Comparison of ENCODE assay signal across 8 cellular contexts in genomic region chr5:146446861-146447733, GRCh38. TPM values are rescaled to one million over a fixed set of nuclear protein-coding genes. Genes with fewer than 3 reads are reported as not detected.
DNase-seq lines count a peak whose midpoint lies in the region; ATAC-seq and TF ChIP-seq lines count a peak whose summit lies in the region.

Gene TCERG1 (plus strand): TSS chr5:146447333. CDS start chr5:146447350, 17 bp downstream.

- WGBS in adrenal gland, 4 donors = 0 to 1% (median 1%) methylated on average over 9 to 68 of the region's 68 CpGs
- WGBS in heart right ventricle, 2 donors = 0 to 1% methylated on average over 61 to 68 of the region's 68 CpGs

- CTCF ChIA-PET in T-cell (lab: Charles Lee) = interaction anchor here (0.6 to 1.3 kb wide), 8 partner anchors 8 to 1336 kb away, joined by 3 to 8 read pairs (median 3); partner anchors contain the start of gene JAKMIP2 (in 1 of the 2)

- DNase-seq in NCI-H1436 (lab: John Stamatoyannopoulos, UW) = peak; percentile 99
- peak; percentile 92 to 98 (median 97) for DNase-seq in T-cell
- DNase-seq in adrenal gland = peak; percentile 99 to 100 (median 100)
- peak; percentile 99 to 100 for DNase-seq in heart right ventricle
- peak; percentile 100 for DNase-seq in posterior vena cava (ENCODE audit: low spot score)
- peak; percentile 99 for DNase-seq in ureter (ENCODE audit: low spot score)

- ATAC-seq in HG02798 (IDR thresholded peaks at IDR 0.05; ENCODE audit: poor library complexity, unreplicated experiment) (peak; percentile 97), T-cell (replicated peaks in 1 of 4) (peak; percentile 92 to 96 (median 94)), heart right ventricle (peak; percentile 95 to 99 (median 98))

- H3K4me1 Mint-ChIP-seq in T-cell = peaks cover 41 to 45% (median 44%) of the 10 kb centered on the region in 3 donors

- no peaks in the 10 kb centered on the region for H3K9me3 ChIP-seq in adrenal gland (replicated peaks in 1 of 3)
- H3K9me3 ChIP-seq in heart right ventricle = no peaks in the 10 kb centered on the region

- H3K4me3 Mint-ChIP-seq in T-cell = peak within 1 kb of the TSS; percentile 96 to 100 (median 99)

- H3K27ac Mint-ChIP-seq in T-cell = peak within 1 kb of the TSS; percentile 97 to 99

- POLR2A ChIA-PET in T-cell (lab: Charles Lee) = no interaction called here

- H3K4me1 ChIP-seq in adrenal gland (replicated peaks in 1 of 2) (peaks cover 17 to 32% of the 10 kb centered on the region in 2 donors), heart right ventricle (peaks cover 4 to 44% (median 29%) of the 10 kb centered on the region in 9 donors)

- no peaks in the 10 kb centered on the region for H3K36me3 Mint-ChIP-seq in T-cell

- H3K27me3 Mint-ChIP-seq in T-cell = no peaks in the 10 kb centered on the region

- TF ChIP-seq CTCF in GM12874 (IDR thresholded peaks at IDR 0.05; ENCODE audit: insufficient read depth, low read depth, low read length) (peak; percentile 76), adrenal gland (IDR thresholded peaks at IDR 0.05) (peak; percentile 60 to 82 (median 68)), heart right ventricle (IDR thresholded peaks at IDR 0.05) (peak; percentile 69 to 96 (median 81))

- H3K27ac ChIP-seq in adrenal gland = peak within 1 kb of the TSS; percentile 40 to 96 (median 87)
- H3K27ac ChIP-seq in heart right ventricle = peak within 1 kb of the TSS; percentile 46 to 96 (median 86)

- TF ChIP-seq POLR2A in adrenal gland (IDR thresholded peaks at IDR 0.05) = peak in 1 of 2 donors; percentile 71

- H3K27me3 ChIP-seq in adrenal gland (no peaks in the 10 kb centered on the region), heart right ventricle (no peaks in the 10 kb centered on the region)

- intact Hi-C loops in adrenal gland (cut with DNase I) = no loop called here
- intact Hi-C loops in heart right ventricle (cut with DNase I) = loop anchor here in 1 of 10 donors (10.0 kb wide), 1 partner anchor 242 kb away; the partner anchor contains the start of gene RBM27
- intact Hi-C loops in posterior vena cava (cut with DNase I) = no loop called here

- H3K36me3 ChIP-seq in adrenal gland (replicated peaks in 1 of 2) (no peaks in the 10 kb centered on the region), heart right ventricle (no peaks in the 10 kb centered on the region)

- H3K4me3 ChIP-seq in adrenal gland (peak within 1 kb of the TSS; percentile 74 to 99 (median 94)), heart right ventricle (peak within 1 kb of the TSS; percentile 66 to 99 (median 94))

- no peaks in the 10 kb centered on the region for H3K9me3 Mint-ChIP-seq in T-cell

RNA-seq across cellular contexts. Expression of gene TCERG1, which starts in this region (rescaled TPM):
- total RNA-seq in T-cell (100 to 1,000 TPM in 1 of 5 donors, 10 to 100 TPM in 4; 67.4 to 113 (median 75.1) TPM), adrenal gland (10 to 100 TPM; 12.1 to 60.9 (median 34.4) TPM), heart right ventricle (10 to 100 TPM; 16.9 to 26.6 (median 21.1) TPM), posterior vena cava (10 to 100 TPM; 41.7 to 49.9 TPM), ureter (138 TPM)
- polyA plus RNA-seq in adrenal gland (10 to 100 TPM; 52.1 to 80.4 (median 62.2) TPM), heart right ventricle (10 to 100 TPM; 11.2 to 59.2 TPM)

Comparison
In these comparisons a context has a peak if more than half of its experiments do, and no peak if none do; other contexts are left out.
1. Peak in every context shown above with its lines: DNase-seq, ATAC-seq, H3K4me3 ChIP-seq and H3K27ac ChIP-seq.